ENCODE assay signal across 13 cellular contexts in genomic region chr4:6608758-6609414, GRCh38. TPM values are rescaled to one million over a fixed set of nuclear protein-coding genes. Genes with fewer than 3 reads are reported as not detected.
DNase-seq lines count a peak whose midpoint lies in the region; ATAC-seq and TF ChIP-seq lines count a peak whose summit lies in the region.
"Had no signal": no experiment of that assay in that cellular context is flagged by ENCODE, and none has a peak within 500 bp of the region (broad histone marks: within the 10 kb centered on the region; RNA-seq: fewer than 3 reads in every experiment).

No MANE protein-coding gene starts in this region.

- H3K14ac ChIP-seq in neuronal stem cell (ENCODE audit: low read length): peak overlapping the region; percentile 43

- CTCF ChIA-PET in HCT116 (lab: Charles Lee): no interaction called here
- CTCF ChIA-PET in WTC11 (lab: Charles Lee): interaction anchor here (0.5 to 2.2 kb wide), 8 partner anchors 10 to 93 kb away, joined by 3 to 6 read pairs (median 4); no protein-coding TSS in a partner anchor

- no peak overlapping the region for H3K27ac ChIP-seq in HCT116 (ENCODE audit: low read depth, low read length)
- no peak overlapping the region for H3K27ac ChIP-seq in neuronal stem cell (replicated peaks; ENCODE audit: low read length)
- no peak overlapping the region for H3K27ac ChIP-seq in testis

- no peaks in the 10 kb centered on the region for H3K79me2 ChIP-seq in HCT116 (ENCODE audit: insufficient read depth, low read length)

- no peak overlapping the region for H4K8ac ChIP-seq in neuronal stem cell (ENCODE audit: low read depth, low read length)

- BruUV-seq in HCT116 (replicated peaks; lab: Mats Ljungman, UMichigan): no TSS peak

- no peak for TF ChIP-seq RAD21 in HCT116 (IDR thresholded peaks at IDR 0.05; ENCODE audit: low read depth)

- H3K9ac ChIP-seq in HCT116 (ENCODE audit: low read length): no peak overlapping the region
- peak overlapping the region; percentile 30 for H3K9ac ChIP-seq in neuronal stem cell (ENCODE audit: low read depth, low read length, poor library complexity)

- H3K9me2 ChIP-seq in HCT116 (ENCODE audit: insufficient read depth): no peaks in the 10 kb centered on the region

- intact Hi-C loops in HCT116 (cut with micrococcal nuclease): no loop called here
- intact Hi-C loops in testis (cut with DNase I; ENCODE audit: low total_unique reads): no loop called here

- H3K4me1 ChIP-seq in HCT116 (ENCODE audit: control insufficient read depth in 1 of 2, insufficient read depth in 2 of 2, low read length in 2 of 2): no peaks in the 10 kb centered on the region
- H3K4me1 ChIP-seq in neuronal stem cell (ENCODE audit: control insufficient read depth in 2 of 2, insufficient read depth in 1 of 2, low read depth in 1 of 2, low read length in 2 of 2): peaks cover 0 to 3% of the 10 kb centered on the region in 2 donors
- no peaks in the 10 kb centered on the region for H3K4me1 ChIP-seq in testis

- TF ChIP-seq POLR2A in HCT116 (IDR thresholded peaks at IDR 0.05; ENCODE audit: borderline replicate concordance, extremely low read depth, insufficient read depth, insufficient read length) (no peak), testis (IDR thresholded peaks at IDR 0.05) (no peak)

- no peaks in the 10 kb centered on the region for H3K4me1 Mint-ChIP-seq in WTC11

- ATAC-seq in HCT116 (peak; percentile 69), WTC11 (peak; percentile 90)
- ATAC-seq: sciatic nerve had no signal

- H3K9me3 Mint-ChIP-seq in WTC11: peaks cover 13% of the 10 kb centered on the region; the same call in 1 of the 2 replicates
- H3K9me3 Mint-ChIP-seq: CD4-positive, alpha-beta T cell had no signal

- peak overlapping the region; percentile 13 for H3K23ac ChIP-seq in neuronal stem cell (ENCODE audit: low read depth, low read length, poor library complexity)

- H2BK120ac ChIP-seq in neuronal stem cell (ENCODE audit: low read depth, low read length): no peak overlapping the region

- no peak overlapping the region for H2BK15ac ChIP-seq in neuronal stem cell (ENCODE audit: low read length)

- H3K27me3 ChIP-seq in HCT116 (ENCODE audit: insufficient read depth, low read length) (no peaks in the 10 kb centered on the region), neuronal stem cell (ENCODE audit: control insufficient read depth in 3 of 3, insufficient read depth in 3 of 3, low read depth in 1 of 3, low read length in 3 of 3) (no peaks in the 10 kb centered on the region), testis (no peaks in the 10 kb centered on the region)

- no peak overlapping the region for H3K27ac Mint-ChIP-seq in WTC11
- H3K27ac Mint-ChIP-seq: CD4-positive, alpha-beta T cell had no signal

- H3K27me3 Mint-ChIP-seq in WTC11 (ENCODE audit: low read depth): peaks cover under 1% of the 10 kb centered on the region; the same call in 1 of the 2 replicates
- H3K27me3 Mint-ChIP-seq: CD4-positive, alpha-beta T cell had no signal

- POLR2A ChIA-PET in HCT116 (lab: Charles Lee): no interaction called here
- POLR2A ChIA-PET in WTC11 (lab: Charles Lee): interaction anchor here (0.5 kb wide), 1 partner anchor 16 kb away, joined by 3 read pairs; no protein-coding TSS in a partner anchor

- H3K36me3 Mint-ChIP-seq in WTC11: peaks cover 16% of the 10 kb centered on the region

- no peak overlapping the region for H3K4ac ChIP-seq in neuronal stem cell (ENCODE audit: low read length)

- no peak overlapping the region for H3K4me2 ChIP-seq in HCT116 (ENCODE audit: low read length)
- no peak overlapping the region for H3K4me2 ChIP-seq in neuronal stem cell (ENCODE audit: insufficient read depth, low read length, poor library complexity, severe bottlenecking)

- no peak for DNase-seq in HCT116 (ENCODE audit: low read depth, low spot score)
- DNase-seq in WTC11 (ENCODE audit: low spot score): peak; percentile 38
- no peak for DNase-seq in fibroblast of villous mesenchyme (ENCODE audit: low read depth)
- DNase-seq in neuronal stem cell (ENCODE audit: low spot score): peak; percentile 21
- DNase-seq in testis: no peak
- DNase-seq in DMS53 (lab: John Stamatoyannopoulos, UW): no peak
- DNase-seq in activated naive CD4-positive, alpha-beta T cell (lab: John Stamatoyannopoulos, UW): no peak
- no peak for DNase-seq in stimulated activated CD4-positive, alpha-beta T cell treated with anti-CD3 and anti-CD28 coated beads, Interleukin-2, amount 100 ng/mL, for 48 hours
- DNase-seq: activated CD4-positive, alpha-beta T cell treated with anti-CD3 and anti-CD28 coated beads for 4 hours; CD4-positive, alpha-beta T cell; cerebellar nuclear complex; NCI-H187 treated with DMSO at 0.1 percent for 48 hours had no signal

- H3K4me3 ChIP-seq in HCT116 (replicated peaks in 1 of 2; ENCODE audit: low read depth in 1 of 2, low read length in 2 of 2) (no peak overlapping the region), fibroblast of villous mesenchyme (ENCODE audit: low read depth, low read length) (no peak overlapping the region), neuronal stem cell (ENCODE audit: low read length in 2 of 2) (peak overlapping the region in 1 of 2 donors; percentile 11), testis (no peak overlapping the region)

- peak overlapping the region; percentile 71 for H2BK5ac ChIP-seq in neuronal stem cell (ENCODE audit: low read length)

- RAD21 ChIA-PET in HCT116 (lab: Charles Lee; ENCODE audit: low non-redundant PET in 1 of 2, low total read pairs in 2 of 2, uncharacterized antibody in 2 of 2, unreplicated experiment in 2 of 2): no interaction called here

- H3K79me1 ChIP-seq in neuronal stem cell (ENCODE audit: low read depth, low read length): peaks cover 1% of the 10 kb centered on the region

- peak overlapping the region; percentile 59 for H2AK5ac ChIP-seq in neuronal stem cell (ENCODE audit: low read depth, low read length)

- H2AFZ ChIP-seq in HCT116 (ENCODE audit: low read depth, low read length, poor library complexity, severe bottlenecking) (no peak overlapping the region), neuronal stem cell (ENCODE audit: low read length) (no peak overlapping the region)

- peak overlapping the region; percentile 19 for H3K18ac ChIP-seq in neuronal stem cell (ENCODE audit: low read length)

- peaks cover 4% of the 10 kb centered on the region in 2 experiments; a peak in 2 of 4 replicates for H3K9me3 ChIP-seq in HCT116 (ENCODE audit: control insufficient read depth in 1 of 2, insufficient read depth in 1 of 2, low read depth in 1 of 2, low read length in 2 of 2)
- H3K9me3 ChIP-seq in neuronal stem cell (replicated peaks in 1 of 2; ENCODE audit: control insufficient read depth in 2 of 2, insufficient read depth in 1 of 2, low read depth in 1 of 2, low read length in 2 of 2): peaks cover 6 to 16% of the 10 kb centered on the region in 2 donors
- H3K9me3 ChIP-seq in testis: no peaks in the 10 kb centered on the region

- H2BK12ac ChIP-seq in neuronal stem cell (ENCODE audit: low read length): no peak overlapping the region

- H4K20me1 ChIP-seq in HCT116 (ENCODE audit: insufficient read depth): no peaks in the 10 kb centered on the region

- H3K36me3 ChIP-seq in HCT116 (ENCODE audit: control insufficient read depth in 1 of 2, insufficient read depth in 2 of 2, low read length in 2 of 2) (peaks cover 0 to 7% of the 10 kb centered on the region in 2 experiments; a peak in 2 of 4 replicates), neuronal stem cell (replicated peaks in 1 of 2; ENCODE audit: control insufficient read depth in 2 of 2, insufficient read depth in 2 of 2, low read length in 2 of 2) (peaks cover 4 to 36% of the 10 kb centered on the region in 2 donors), testis (ENCODE audit: low read depth, missing control alignments) (no peaks in the 10 kb centered on the region)

- no CpG with 5 or more reads among the region's 28 CpGs for WGBS in neuronal stem cell (ENCODE audit: extremely low coverage in 2 of 2, insufficient read length in 2 of 2, insufficient replicate concordance in 1 of 2), 2 donors
- WGBS in testis, 2 donors: 85 to 87% methylated on average over 17 to 28 of the region's 28 CpGs

- 0 out of 6 replicates have a peak, but pooled peaks of 1 of the 3 experiments have one; percentile 1 for TF ChIP-seq CTCF in HCT116 (IDR thresholded peaks at IDR 0.05 in 2 of 3, conservative IDR thresholded peaks at IDR 0.05 in 1 of 3; ENCODE audit: borderline replicate concordance in 1 of 3, insufficient read depth in 1 of 3, low read depth in 2 of 3, low read length in 2 of 3)
- TF ChIP-seq CTCF in WTC11 (IDR thresholded peaks at IDR 0.05): no peak
- TF ChIP-seq CTCF in fibroblast of villous mesenchyme (IDR thresholded peaks at IDR 0.05; ENCODE audit: insufficient read depth, low read depth, low read length): peak; percentile 3
- no peak for TF ChIP-seq CTCF in testis (IDR thresholded peaks at IDR 0.05)

- no peak overlapping the region for H4K91ac ChIP-seq in neuronal stem cell (ENCODE audit: low read depth, low read length, poor library complexity)

- no peak overlapping the region for H3K4me3 Mint-ChIP-seq in WTC11
- H3K4me3 Mint-ChIP-seq: CD4-positive, alpha-beta T cell had no signal

TF ChIP-seq in HCT116, 20 proteins besides CTCF, POLR2A, EP300 and RAD21 (continues in another document):
- TF ChIP-seq POLR2AphosphoS5 (IDR thresholded peaks at IDR 0.05; ENCODE audit: low read depth, low read length): no peak

TF ChIP-seq in WTC11, 78 proteins besides CTCF, POLR2A, EP300 and RAD21 (continues in another document):
- no peak for TF ChIP-seq NFATC4 (CRISPR knock-in tag; IDR thresholded peaks at IDR 0.05)

RNA-seq across cellular contexts. Expression of gene MRFAP1, which starts 31.6 kb away (rescaled TPM):
- 313 TPM for total RNA-seq in HCT116 (2021; ENCODE audit: unreplicated experiment)
- polyA plus RNA-seq in HCT116 (2012): 245 and 276 TPM in 2 replicates
- 296 to 319 TPM (median 303 TPM) in 3 replicates for total RNA-seq in WTC11 (2021)
- 105 and 127 TPM in 2 replicates for total RNA-seq in fibroblast of villous mesenchyme
- 198 TPM for polyA plus RNA-seq in neuronal stem cell (2013, experiment 1 of 2)
- polyA plus RNA-seq in neuronal stem cell (2013, experiment 2 of 2): 203 TPM
- total RNA-seq in testis: 100 to 1,000 TPM; 289 to 308 TPM
- polyA plus RNA-seq in testis (ENCODE audit: insufficient read depth, low read depth, low replicate concordance): 382 TPM

RNA-seq across cellular contexts. Expression of gene MAN2B2, which starts 33.9 kb away (rescaled TPM):
- total RNA-seq in HCT116 (2021; ENCODE audit: unreplicated experiment) (18.0 TPM), WTC11 (2021) (6.3 to 8.0 TPM (median 7.5 TPM) in 3 replicates), fibroblast of villous mesenchyme (13.9 and 14.2 TPM in 2 replicates), testis (10 to 100 TPM; 17.0 to 23.7 TPM)
- polyA plus RNA-seq in HCT116 (2012): 16.6 and 16.8 TPM in 2 replicates
- polyA plus RNA-seq in neuronal stem cell (2013, experiment 1 of 2): 3.9 TPM
- 4.0 TPM for polyA plus RNA-seq in neuronal stem cell (2013, experiment 2 of 2)
- 15.0 TPM for polyA plus RNA-seq in testis (ENCODE audit: insufficient read depth, low read depth, low replicate concordance)

Comparison
In these comparisons a context has a peak if more than half of its experiments do, and no peak if none do; other contexts are left out.
1. DNase-seq: peak in WTC11 (single experiment) and neuronal stem cell (single experiment); none in HCT116 (single experiment), fibroblast of villous mesenchyme (single experiment), testis (single experiment), DMS53 (single experiment), activated naive CD4-positive, alpha-beta T cell (0 of 4) and stimulated activated CD4-positive, alpha-beta T cell treated with anti-CD3 and anti-CD28 coated beads, Interleukin-2, amount 100 ng/mL, for 48 hours (0 of 2).